In genomic region chr12:50776749-50777728, GRCh38 we compare ENCODE assay signal across 24 cellular contexts.
"Had no signal": no experiment of that assay in that cellular context is flagged by ENCODE, and none has a peak within 500 bp of the region (broad histone marks: within the 10 kb centered on the region; RNA-seq: fewer than 3 reads in every experiment).

No MANE protein-coding gene starts in this region.

- H3K4me1 Mint-ChIP-seq: nephron progenitor cell had no signal

- H3K27ac Mint-ChIP-seq: activated CD8-positive, alpha-beta memory T cell treated with anti-CD3 and anti-CD28 coated beads, Interleukin-2, amount 10 ng/mL, durations not matched to agents 7 days and 5 days; mesothelial cell of epicardium; nephron progenitor cell; progenitor cell of endocrine pancreas; T-cell had no signal

- H3K27ac ChIP-seq: gastroesophageal sphincter, heart right ventricle, left lung, right atrium auricular region, skin epidermis, thoracic aorta had no signal

- H3K4me3 Mint-ChIP-seq: activated CD8-positive, alpha-beta memory T cell treated with anti-CD3 and anti-CD28 coated beads, Interleukin-2, amount 10 ng/mL, durations not matched to agents 7 days and 5 days; mesothelial cell of epicardium; nephron progenitor cell; T-cell had no signal

- ATAC-seq: activated CD8-positive, alpha-beta memory T cell treated with anti-CD3 and anti-CD28 coated beads, Interleukin-2, amount 10 ng/mL, durations not matched to agents 7 days and 5 days; esophagus mucosa; gastroesophageal sphincter; heart right ventricle; left lung; SK-N-SH treated with all-trans-retinoic acid at 6 μM for 48 hours; T-cell had no signal

- H3K27me3 Mint-ChIP-seq: activated CD8-positive, alpha-beta memory T cell treated with anti-CD3 and anti-CD28 coated beads, Interleukin-2, amount 10 ng/mL, durations not matched to agents 7 days and 5 days; progenitor cell of endocrine pancreas; T-cell had no signal

- DNase-seq: activated CD4-positive, CD25-positive, alpha-beta regulatory T cell; activated CD8-positive, alpha-beta memory T cell treated with anti-CD3 and anti-CD28 coated beads, Interleukin-2, amount 10 ng/mL, durations not matched to agents 7 days and 5 days; activated gamma-delta T cell treated with Interleukin-2 at 50 U/mL for 16 hours; activated T-cell treated with anti-CD3 and anti-CD28 coated beads, Interleukin-2, amount 50 U/mL, for 1 hour; aorta; cerebellar nuclear complex; effector CD8-positive, alpha-beta T cell; heart right ventricle; left lung; nephron progenitor cell; nucleus accumbens; SIG-M5; stimulated activated CD4-positive, alpha-beta T cell treated with anti-CD3 and anti-CD28 coated beads, Interleukin-15, amount 100 ng/mL, for 24 hours; stimulated activated CD4-positive, alpha-beta T cell treated with anti-CD3 and anti-CD28 coated beads, Interleukin-2, amount 100 ng/mL, for 48 hours; T-cell; T-helper 9 cell had no signal

- H3K4me3 ChIP-seq: gastroesophageal sphincter, heart right ventricle, left lung, right atrium auricular region, skin epidermis, thoracic aorta had no signal

- H3K9me3 ChIP-seq: gastroesophageal sphincter, heart right ventricle, left lung, right atrium auricular region, thoracic aorta had no signal

- H3K4me1 ChIP-seq: left lung, right atrium auricular region had no signal

- H3K9me3 Mint-ChIP-seq: T-cell had no signal

- H3K27me3 ChIP-seq: gastroesophageal sphincter, heart right ventricle, left lung, right atrium auricular region had no signal
